ENCODE assay signal across 19 cellular contexts in the genomic region with DNA sequence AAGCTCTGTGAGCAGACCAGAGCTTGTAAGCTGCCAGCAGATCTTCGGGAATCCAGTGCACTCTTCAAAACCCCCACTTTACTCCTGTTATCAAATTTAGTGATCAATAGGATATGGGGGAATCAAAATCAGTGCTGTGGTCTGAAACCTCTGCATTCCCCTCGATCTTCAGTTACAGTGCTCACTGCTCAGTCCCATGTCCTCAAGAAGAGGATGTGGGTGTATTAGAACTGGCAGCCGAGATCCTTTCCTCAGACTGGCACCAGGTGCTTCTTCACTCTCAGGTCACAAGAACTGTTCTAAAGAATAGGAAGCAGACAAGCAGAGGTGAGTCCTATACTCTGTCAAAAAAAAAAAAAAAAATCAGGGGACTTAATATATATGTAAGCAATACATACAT. TPM values are rescaled to one million over a fixed set of nuclear protein-coding genes. Genes with fewer than 3 reads are reported as not detected.
DNase-seq lines count a peak whose midpoint lies in the region; ATAC-seq and TF ChIP-seq lines count a peak whose summit lies in the region.
"Had no signal": no experiment of that assay in that cellular context is flagged by ENCODE, and none has a peak within 500 bp of the region (broad histone marks: within the 10 kb centered on the region; RNA-seq: fewer than 3 reads in every experiment).

No MANE protein-coding gene starts in this region.

- H3K4me2 ChIP-seq in MM.1S (ENCODE audit: low read depth, low read length): peak overlapping the region; percentile 29; the same call in 1 of the 2 replicates
- no peak overlapping the region for H3K4me2 ChIP-seq in PC-9

- H3K9ac ChIP-seq in MM.1S (ENCODE audit: low read length): no peak overlapping the region

- intact Hi-C loops in PC-9 (cut with micrococcal nuclease; ENCODE audit: unreplicated experiment): no loop called here

- H3K4me1 ChIP-seq in MM.1S (ENCODE audit: low read length): peaks cover 11% of the 10 kb centered on the region; the same call in 1 of the 2 replicates
- H3K4me1 ChIP-seq in PC-9 (replicated peaks; ENCODE audit: insufficient read depth): no peaks in the 10 kb centered on the region

- H3K27ac ChIP-seq in MM.1S (ENCODE audit: low read length): peak overlapping the region; percentile 20; the same call in 1 of the 2 replicates
- no peak overlapping the region for H3K27ac ChIP-seq in PC-9
- H3K27ac ChIP-seq: C4-2B had no signal

- no peaks in the 10 kb centered on the region for H3K27me3 Mint-ChIP-seq in stimulated activated naive CD8-positive, alpha-beta T cell treated with anti-CD3 and anti-CD28 coated beads, Interleukin-15, Interleukin-2, amounts not matched to agents 100 ng/mL and 50 ng/mL, for 24 hours
- H3K27me3 Mint-ChIP-seq in activated naive CD8-positive, alpha-beta T cell treated with anti-CD3 and anti-CD28 coated beads, Interleukin-2, amount 50 U/mL, for 24 hours: no peaks in the 10 kb centered on the region

- H3K27ac Mint-ChIP-seq in stimulated activated naive CD8-positive, alpha-beta T cell treated with anti-CD3 and anti-CD28 coated beads, Interleukin-15, Interleukin-2, amounts not matched to agents 100 ng/mL and 50 ng/mL, for 24 hours: peak overlapping the region; percentile 73
- peak overlapping the region; percentile 16 for H3K27ac Mint-ChIP-seq in activated naive CD8-positive, alpha-beta T cell treated with anti-CD3 and anti-CD28 coated beads, Interleukin-2, amount 50 U/mL, for 24 hours

- H3K36me3 ChIP-seq in MM.1S (replicated peaks; ENCODE audit: insufficient read depth, low read length): no peaks in the 10 kb centered on the region
- H3K36me3 ChIP-seq in PC-9 (ENCODE audit: low read depth): 0 out of 2 replicates have a peak, but pooled peaks cover 7% of the 10 kb centered on the region

- CTCF ChIA-PET in PC-9 (lab: Charles Lee): no interaction called here

- TF ChIP-seq CTCF in MM.1S (IDR thresholded peaks at IDR 0.05; ENCODE audit: low read length): no peak
- no peak for TF ChIP-seq CTCF in PC-9 (conservative IDR thresholded peaks at IDR 0.05)

- H3F3A ChIP-seq in MM.1S (ENCODE audit: insufficient read depth, low read length): 0 out of 2 replicates have a peak, but pooled peaks cover 3% of the 10 kb centered on the region
- no peaks in the 10 kb centered on the region for H3F3A ChIP-seq in PC-9 (ENCODE audit: insufficient read depth, low read depth)

- H3K9me2 ChIP-seq in MM.1S (replicated peaks; ENCODE audit: insufficient read depth, low read length): no peaks in the 10 kb centered on the region
- H3K9me2 ChIP-seq in PC-9 (ENCODE audit: insufficient read depth): peaks cover 2% of the 10 kb centered on the region; the same call in 1 of the 2 replicates

- H3K27me3 ChIP-seq in MM.1S (replicated peaks; ENCODE audit: insufficient read depth, low read length) (no peaks in the 10 kb centered on the region), PC-9 (ENCODE audit: insufficient read depth, low read depth) (no peaks in the 10 kb centered on the region)

- no peak for DNase-seq in stimulated activated naive CD8-positive, alpha-beta T cell treated with anti-CD3 and anti-CD28 coated beads, Interleukin-15, Interleukin-2, amounts not matched to agents 100 U/mL and 50 U/mL, for 24 hours
- peak; percentile 33 for DNase-seq in MM.1S
- DNase-seq in activated naive CD8-positive, alpha-beta T cell treated with anti-CD3 and anti-CD28 coated beads, Interleukin-2, amount 50 U/mL, for 24 hours: no peak
- no peak for DNase-seq in dedifferentiated amniotic fluid mesenchymal stem cell (ENCODE audit: extremely low spot score)
- no peak for DNase-seq in PC-9
- no peak for DNase-seq in putamen (ENCODE audit: low spot score)
- DNase-seq: AML-193; COR-L47; DMS 273 treated with DMSO at 0.1 percent for 48 hours; GOT3; NCI-H1105; NCI-H1694; NCI-H2081 treated with DMSO at 0.1 percent for 48 hours; NCI-H446 treated with DMSO at 0.1 percent for 48 hours; NK-92 treated with Interleukin-12 subunit alpha and Interleukin-12 subunit beta, amount 100 ng/mL, for 24 hours had no signal

- no peak for ATAC-seq in stimulated activated naive CD8-positive, alpha-beta T cell treated with anti-CD3 and anti-CD28 coated beads, Interleukin-15, Interleukin-2, amounts not matched to agents 100 U/mL and 50 U/mL, for 24 hours
- peak; percentile 52 for ATAC-seq in activated naive CD8-positive, alpha-beta T cell treated with anti-CD3 and anti-CD28 coated beads, Interleukin-2, amount 50 U/mL, for 24 hours
- ATAC-seq: K562, Right ventricle myocardium inferior had no signal

- H4K20me1 ChIP-seq in MM.1S (ENCODE audit: insufficient read depth, low read length) (no peaks in the 10 kb centered on the region), PC-9 (ENCODE audit: insufficient read depth) (no peaks in the 10 kb centered on the region)

- H3K9me3 Mint-ChIP-seq in stimulated activated naive CD8-positive, alpha-beta T cell treated with anti-CD3 and anti-CD28 coated beads, Interleukin-15, Interleukin-2, amounts not matched to agents 100 ng/mL and 50 ng/mL, for 24 hours: no peaks in the 10 kb centered on the region
- H3K9me3 Mint-ChIP-seq in activated naive CD8-positive, alpha-beta T cell treated with anti-CD3 and anti-CD28 coated beads, Interleukin-2, amount 50 U/mL, for 24 hours: no peaks in the 10 kb centered on the region

- peak overlapping the region; percentile 51 for H3K4me3 Mint-ChIP-seq in stimulated activated naive CD8-positive, alpha-beta T cell treated with anti-CD3 and anti-CD28 coated beads, Interleukin-15, Interleukin-2, amounts not matched to agents 100 ng/mL and 50 ng/mL, for 24 hours
- H3K4me3 Mint-ChIP-seq in activated naive CD8-positive, alpha-beta T cell treated with anti-CD3 and anti-CD28 coated beads, Interleukin-2, amount 50 U/mL, for 24 hours: peak overlapping the region; percentile 12

- H3K4me3 ChIP-seq in MM.1S (ENCODE audit: low read length) (no peak overlapping the region), PC-9 (no peak overlapping the region)
- H3K4me3 ChIP-seq: K562 had no signal

- H3K9me3 ChIP-seq in MM.1S (replicated peaks; ENCODE audit: insufficient read depth, low read length) (no peaks in the 10 kb centered on the region), PC-9 (ENCODE audit: insufficient read depth, low read depth) (no peaks in the 10 kb centered on the region)

- H3K4me1 Mint-ChIP-seq in stimulated activated naive CD8-positive, alpha-beta T cell treated with anti-CD3 and anti-CD28 coated beads, Interleukin-15, Interleukin-2, amounts not matched to agents 100 ng/mL and 50 ng/mL, for 24 hours (ENCODE audit: low read depth): peaks cover 31% of the 10 kb centered on the region
- peaks cover 32% of the 10 kb centered on the region for H3K4me1 Mint-ChIP-seq in activated naive CD8-positive, alpha-beta T cell treated with anti-CD3 and anti-CD28 coated beads, Interleukin-2, amount 50 U/mL, for 24 hours

- H3K79me2 ChIP-seq in MM.1S (ENCODE audit: low read length) (no peaks in the 10 kb centered on the region), PC-9 (ENCODE audit: low read depth) (no peaks in the 10 kb centered on the region)

- POLR2A ChIA-PET in PC-9 (lab: Charles Lee; ENCODE audit: unreplicated experiment): no interaction called here

- peaks cover 67% of the 10 kb centered on the region for H3K36me3 Mint-ChIP-seq in stimulated activated naive CD8-positive, alpha-beta T cell treated with anti-CD3 and anti-CD28 coated beads, Interleukin-15, Interleukin-2, amounts not matched to agents 100 ng/mL and 50 ng/mL, for 24 hours (ENCODE audit: low read depth)
- H3K36me3 Mint-ChIP-seq in activated naive CD8-positive, alpha-beta T cell treated with anti-CD3 and anti-CD28 coated beads, Interleukin-2, amount 50 U/mL, for 24 hours (ENCODE audit: low read depth): peaks cover 38% of the 10 kb centered on the region

- H2AFZ ChIP-seq in MM.1S (ENCODE audit: low read length) (no peak overlapping the region), PC-9 (no peak overlapping the region)

- BruUV-seq in PC-9 (replicated peaks; lab: Mats Ljungman, UMichigan): no TSS peak

RNA-seq across cellular contexts. Expression of gene MAML2, which starts 15.3 kb away (rescaled TPM):
- 17.7 and 28.3 TPM in 2 replicates for total RNA-seq in PC-9 (2021)

RNA-seq across cellular contexts. Expression of gene CCDC82, which starts 31.4 kb away (rescaled TPM):
- 18.6 and 19.9 TPM in 2 replicates for total RNA-seq in PC-9 (2021)

RNA-seq across cellular contexts. Expression of gene JRKL, which starts 31.5 kb away (rescaled TPM):
- total RNA-seq in PC-9 (2021): 12.4 and 13.5 TPM in 2 replicates
